In the genomic region with DNA sequence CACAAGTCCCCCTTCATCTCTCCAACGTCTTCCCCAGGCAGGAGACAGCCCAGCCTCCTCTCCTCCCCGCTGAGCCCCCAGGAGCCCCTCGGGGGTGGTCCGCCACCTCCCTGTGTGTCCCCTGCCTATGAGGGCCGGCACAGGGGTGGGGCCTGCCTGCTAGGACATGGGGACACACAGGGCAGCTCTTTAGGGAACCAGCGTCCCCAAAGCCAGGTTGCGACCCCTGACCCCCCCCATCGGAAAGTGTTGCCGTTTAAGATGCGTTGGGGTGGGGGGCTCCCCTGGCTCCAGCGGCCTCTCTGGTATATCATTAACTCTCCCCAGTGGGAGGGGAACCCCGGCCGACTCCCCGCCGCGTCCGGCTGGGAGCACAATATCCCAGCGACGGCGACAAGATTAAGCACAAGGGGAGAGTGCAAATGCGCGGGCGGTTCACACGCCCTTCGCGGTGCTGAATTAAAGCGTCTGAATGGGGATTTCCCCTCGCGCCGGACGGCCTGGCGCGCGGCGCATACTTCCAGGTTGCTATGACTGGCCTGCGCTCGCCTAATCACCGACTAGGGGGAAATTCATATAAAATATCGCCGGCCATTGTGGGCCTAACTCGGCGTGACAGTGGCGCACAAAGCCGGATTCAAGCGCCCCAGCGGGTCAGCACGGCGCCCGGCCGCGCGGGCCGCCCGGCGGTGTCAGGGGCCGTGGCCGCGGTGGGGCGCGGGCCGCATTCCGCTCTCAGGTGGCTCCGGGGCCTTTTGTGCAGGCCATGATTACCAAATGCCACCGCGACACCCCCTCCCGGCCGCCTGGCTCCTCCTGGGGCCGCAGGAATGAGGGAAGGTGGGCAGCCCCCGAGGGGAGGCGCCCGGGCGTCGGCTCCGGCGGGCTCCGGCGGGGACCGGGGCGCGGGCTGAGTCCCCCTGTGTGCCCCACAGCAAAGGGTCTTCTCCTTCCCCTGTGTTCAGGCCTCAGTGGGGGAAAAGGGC, we compare ENCODE assay signal across 10 cellular contexts. TPM values are rescaled to one million over a fixed set of nuclear protein-coding genes. Genes with fewer than 3 reads are reported as not detected.
DNase-seq lines count a peak whose midpoint lies in the region; ATAC-seq, FAIRE-seq and TF ChIP-seq lines count a peak whose summit lies in the region.
"Had no signal": no experiment of that assay in that cellular context is flagged by ENCODE, and none has a peak within 500 bp of the region (broad histone marks: within the 10 kb centered on the region; RNA-seq: fewer than 3 reads in every experiment).

No MANE protein-coding gene starts in this region.

- DNase-seq in DMS79 treated with DMSO at 0.1 percent for 48 hours (lab: John Stamatoyannopoulos, UW): peak; percentile 6
- no peak for DNase-seq in DMS79 (lab: John Stamatoyannopoulos, UW)
- peak; percentile 47 to 53 for DNase-seq in activated T-cell treated with anti-CD3 and anti-CD28 coated beads, Interleukin-2, amount 50 U/mL, for 72 hours
- DNase-seq in kidney: peak; percentile 70
- peak; percentile 23 to 43 for DNase-seq in stimulated activated CD8-positive, alpha-beta memory T cell treated with anti-CD3 and anti-CD28 coated beads, Interleukin-2, amount 100 ng/mL, for 48 hours (ENCODE audit: low read depth in 2 of 2)
- DNase-seq in kidney glomerular epithelial cell (lab: John Stamatoyannopoulos, UW): no peak

- H3K27ac ChIP-seq in kidney (ENCODE audit: low read depth in 2 of 2, low read length in 2 of 2): no peak overlapping the region
- H3K27ac ChIP-seq: SJSA1 had no signal

- H3K36me3 Mint-ChIP-seq in activated T-cell treated with anti-CD3 and anti-CD28 coated beads, Interleukin-2, amount 50 U/mL, for 72 hours (ENCODE audit: insufficient read depth in 2 of 2): no peaks in the 10 kb centered on the region

- H3K9me3 Mint-ChIP-seq in activated T-cell treated with anti-CD3 and anti-CD28 coated beads, Interleukin-2, amount 50 U/mL, for 72 hours: peaks cover 0 to 2% of the 10 kb centered on the region in 2 donors

- no peak overlapping the region for H3K9ac ChIP-seq in kidney (ENCODE audit: low read length in 2 of 2)

- no peaks in the 10 kb centered on the region for H3K4me1 Mint-ChIP-seq in activated T-cell treated with anti-CD3 and anti-CD28 coated beads, Interleukin-2, amount 50 U/mL, for 72 hours (ENCODE audit: low read depth)

- intact Hi-C loops in kidney (cut with DNase I): no loop called here

- peak; percentile 78 for ATAC-seq in HG03064 (IDR thresholded peaks at IDR 0.05; ENCODE audit: low read depth, unreplicated experiment)
- ATAC-seq in activated T-cell treated with anti-CD3 and anti-CD28 coated beads, Interleukin-2, amount 50 U/mL, for 72 hours (replicated peaks in 1 of 2): peak; percentile 90 to 92
- no peak for ATAC-seq in GM21528 (IDR thresholded peaks at IDR 0.05; ENCODE audit: low FRiP score, unreplicated experiment)

- H3K36me3 ChIP-seq in kidney (ENCODE audit: control insufficient read depth in 1 of 2, insufficient read depth in 2 of 2, low read length in 2 of 2): no peaks in the 10 kb centered on the region
- H3K36me3 ChIP-seq: SJSA1 had no signal

- peak overlapping the region in 1 of 2 donors; percentile 21 for H3K4me3 ChIP-seq in kidney (ENCODE audit: low read length in 2 of 2)
- H3K4me3 ChIP-seq: SJSA1 had no signal

- H3K27ac Mint-ChIP-seq in activated T-cell treated with anti-CD3 and anti-CD28 coated beads, Interleukin-2, amount 50 U/mL, for 72 hours: no peak overlapping the region

- H3K27me3 Mint-ChIP-seq in activated T-cell treated with anti-CD3 and anti-CD28 coated beads, Interleukin-2, amount 50 U/mL, for 72 hours (ENCODE audit: low read depth): peaks cover 8% of the 10 kb centered on the region

- no peaks in the 10 kb centered on the region for H3K4me1 ChIP-seq in kidney (ENCODE audit: control insufficient read depth in 1 of 2, insufficient read depth in 1 of 2, low read depth in 1 of 2, low read length in 2 of 2)
- H3K4me1 ChIP-seq: SJSA1 had no signal

- FAIRE-seq in kidney (lab: Jason Lieb, UNC): no peak
- FAIRE-seq: A204.1 had no signal

- peaks cover 0 to 7% of the 10 kb centered on the region in 2 donors for H3K9me3 ChIP-seq in kidney (ENCODE audit: control insufficient read depth in 1 of 2, low read length in 2 of 2)

- peak overlapping the region; percentile 22 to 60 for H3K4me3 Mint-ChIP-seq in activated T-cell treated with anti-CD3 and anti-CD28 coated beads, Interleukin-2, amount 50 U/mL, for 72 hours

- no peak for TF ChIP-seq CTCF in kidney (IDR thresholded peaks at IDR 0.05; ENCODE audit: borderline replicate concordance, extremely low read depth, insufficient read depth)

RNA-seq across cellular contexts. Expression of a gene that starts 30.9 kb away (rescaled TPM):
- not detected for total RNA-seq in activated T-cell treated with anti-CD3 and anti-CD28 coated beads, Interleukin-2, amount 50 U/mL, for 72 hours
- total RNA-seq in kidney: not detected
- polyA plus RNA-seq in kidney (ENCODE audit: insufficient read depth, low read depth, low replicate concordance): not detected
- total RNA-seq: SJSA1 had no signal

RNA-seq across cellular contexts. Expression of a gene that starts 44.8 kb away (rescaled TPM):
- total RNA-seq in activated T-cell treated with anti-CD3 and anti-CD28 coated beads, Interleukin-2, amount 50 U/mL, for 72 hours: 100 to 1,000 TPM; 327 to 369 TPM
- total RNA-seq in kidney: 383 TPM
- polyA plus RNA-seq in kidney (ENCODE audit: insufficient read depth, low read depth, low replicate concordance): 398 TPM

Comparison
In these comparisons a context has a peak if more than half of its experiments do, and no peak if none do; other contexts are left out.
1. DNase-seq: peak in DMS79 treated with DMSO at 0.1 percent for 48 hours (single experiment), activated T-cell treated with anti-CD3 and anti-CD28 coated beads, Interleukin-2, amount 50 U/mL, for 72 hours (2 of 2), kidney (single experiment) and stimulated activated CD8-positive, alpha-beta memory T cell treated with anti-CD3 and anti-CD28 coated beads, Interleukin-2, amount 100 ng/mL, for 48 hours (2 of 2); none in DMS79 (single experiment) and kidney glomerular epithelial cell (single experiment).